Comparison of ENCODE assay signal across 1 cellular context in genomic region chr10:986137-986825, GRCh38.
TF ChIP-seq lines count a peak whose summit lies in the region.

No MANE protein-coding gene starts in this region.

TF ChIP-seq in SK-N-SH treated with all-trans-retinoic acid at 6 μM for 48 hours, 23 proteins besides CTCF, POLR2A, EP300 and RAD21 (continued from another document):
- TF ChIP-seq POU6F1 (CRISPR knock-in tag; IDR thresholded peaks at IDR 0.05; ENCODE audit: borderline replicate concordance, low read depth) (no peak), TCF4 (CRISPR knock-in tag; IDR thresholded peaks at IDR 0.05; ENCODE audit: borderline replicate concordance) (no peak)
TF ChIP-seq in SK-N-SH treated with all-trans-retinoic acid at 6 μM for 48 hours: peak in this region for 0.
